8 cellular contexts compared by ENCODE assay signal in genomic region chr11:119673389-119674336, GRCh38. TPM values are rescaled to one million over a fixed set of nuclear protein-coding genes. Genes with fewer than 3 reads are reported as not detected.
DNase-seq lines count a peak whose midpoint lies in the region; ATAC-seq and TF ChIP-seq lines count a peak whose summit lies in the region.

No MANE protein-coding gene starts in this region.

- H3K36me3 ChIP-seq in SJCRH30, result peaks cover 44% of the 10 kb centered on the region

- peak; percentile 5 for TF ChIP-seq CTCF in choroid plexus epithelial cell (conservative IDR thresholded peaks at IDR 0.05; ENCODE audit: low read depth, low read length)

- H3K4me1 ChIP-seq in SJCRH30, result peaks cover 32% of the 10 kb centered on the region

- no peak overlapping the region for H3K4me3 ChIP-seq in choroid plexus epithelial cell (ENCODE audit: low read depth, low read length)
- H3K4me3 ChIP-seq in SJCRH30, result no peak overlapping the region

- no peaks in the 10 kb centered on the region for H3K9me3 ChIP-seq in SJCRH30 (replicated peaks)

- DNase-seq in MV-4-11 (lab: John Stamatoyannopoulos, UW), result peak; percentile 94
- DNase-seq in choroid plexus epithelial cell (ENCODE audit: low read depth), result no peak
- peak; percentile 63 for DNase-seq in stimulated activated naive CD8-positive, alpha-beta T cell treated with anti-CD3 and anti-CD28 coated beads, Interleukin-15, Interleukin-2, amounts not matched to agents 100 U/mL and 50 U/mL, for 24 hours
- no peak for DNase-seq in NCI-H446 treated with DMSO at 0.1 percent for 48 hours (lab: John Stamatoyannopoulos, UW)
- no peak for DNase-seq in SJCRH30
- DNase-seq in central memory CD4-positive, alpha-beta T cell, result no peak

- H3K27me3 ChIP-seq in SJCRH30, result no peaks in the 10 kb centered on the region

- ATAC-seq in GM18867 (IDR thresholded peaks at IDR 0.05; ENCODE audit: unreplicated experiment), result peak; percentile 80
- peak; percentile 86 for ATAC-seq in GM21825 (IDR thresholded peaks at IDR 0.05; ENCODE audit: unreplicated experiment)
- peak; percentile 85 for ATAC-seq in stimulated activated naive CD8-positive, alpha-beta T cell treated with anti-CD3 and anti-CD28 coated beads, Interleukin-15, Interleukin-2, amounts not matched to agents 100 U/mL and 50 U/mL, for 24 hours

- no peak overlapping the region for H3K27ac ChIP-seq in SJCRH30

RNA-seq across cellular contexts. Expression of gene NECTIN1, which starts 55.3 kb away (rescaled TPM):
- total RNA-seq in SJCRH30 (2014; rRNA removed; shearing (Covaris generic)), result 61.1 and 61.7 TPM in 2 replicates

Comparison
In these comparisons a context has a peak if more than half of its experiments do, and no peak if none do; other contexts are left out.
1. DNase-seq: peak in MV-4-11 (single experiment) and stimulated activated naive CD8-positive, alpha-beta T cell treated with anti-CD3 and anti-CD28 coated beads, Interleukin-15, Interleukin-2, amounts not matched to agents 100 U/mL and 50 U/mL, for 24 hours (single experiment); none in choroid plexus epithelial cell (single experiment), NCI-H446 treated with DMSO at 0.1 percent for 48 hours (single experiment), SJCRH30 (0 of 2) and central memory CD4-positive, alpha-beta T cell (single experiment).
2. Peak in every context shown above with its lines, with median percentiles within 50 percentile points of each other: ATAC-seq.